In the genomic region with DNA sequence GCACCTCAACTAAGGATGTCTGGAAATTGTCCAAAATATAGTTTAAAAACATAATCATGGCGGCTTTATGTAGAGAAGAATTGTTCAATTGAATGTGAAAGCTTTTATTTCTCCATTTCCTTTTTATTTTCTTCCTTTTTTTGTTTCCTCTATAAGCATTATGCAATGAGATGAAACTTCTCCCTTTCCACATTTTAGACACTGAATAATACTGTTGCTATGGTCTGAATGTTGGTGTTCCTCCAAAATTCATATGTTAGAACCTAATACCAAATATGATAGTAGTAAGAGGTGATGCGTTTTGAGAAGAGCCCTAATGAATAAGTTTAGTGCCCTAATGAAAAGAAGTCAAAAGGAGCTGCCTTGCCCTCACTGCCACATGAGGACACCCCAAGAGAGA, we compare ENCODE assay signal across 16 cellular contexts.
"Had no signal": no experiment of that assay in that cellular context is flagged by ENCODE, and none has a peak within 500 bp of the region (broad histone marks: within the 10 kb centered on the region; RNA-seq: fewer than 3 reads in every experiment).

No MANE protein-coding gene starts in this region.

- H3K4me2 ChIP-seq: hepatocyte had no signal

- H3K4me3 Mint-ChIP-seq: activated naive CD8-positive, alpha-beta T cell treated with anti-CD3 and anti-CD28 coated beads, Interleukin-2, amount 10 ng/mL, durations not matched to agents 7 days and 5 days; endodermal cell; neural crest cell had no signal

- H3K79me2 ChIP-seq: hepatocyte had no signal

- H3K9me3 Mint-ChIP-seq: endodermal cell had no signal

- H3K27me3 ChIP-seq: dorsolateral prefrontal cortex, hepatocyte, ovary, transverse colon had no signal

- H3K27me3 Mint-ChIP-seq: activated naive CD8-positive, alpha-beta T cell treated with anti-CD3 and anti-CD28 coated beads, Interleukin-2, amount 10 ng/mL, durations not matched to agents 7 days and 5 days had no signal

- DNase-seq: activated CD4-positive, alpha-beta T cell treated with anti-CD3 and anti-CD28 coated beads, Interleukin-2, amount 50 U/mL, for 4 hours; activated CD4-positive, CD25-positive, alpha-beta regulatory T cell treated with anti-CD3 and anti-CD28 coated beads, Interleukin-2, amount 50 U/mL, for 72 hours; activated naive CD4-positive, alpha-beta T cell; activated naive CD8-positive, alpha-beta T cell treated with anti-CD3 and anti-CD28 coated beads, Interleukin-2, amount 10 ng/mL, durations not matched to agents 7 days and 5 days; activated T-cell treated with anti-CD3 and anti-CD28 coated beads for 4 hours; dorsolateral prefrontal cortex; endodermal cell; midbrain; ovary; stimulated activated naive CD8-positive, alpha-beta T cell treated with anti-CD3 and anti-CD28 coated beads, Interleukin-15, Interleukin-2, amounts not matched to agents 100 U/mL and 50 U/mL, for 24 hours; T-helper 9 cell; transverse colon had no signal

- H3K4me1 Mint-ChIP-seq: endodermal cell, neural crest cell had no signal

- H3K4me3 ChIP-seq: dorsolateral prefrontal cortex, hepatocyte, ovary, transverse colon had no signal

- H3K27ac Mint-ChIP-seq: activated naive CD8-positive, alpha-beta T cell treated with anti-CD3 and anti-CD28 coated beads, Interleukin-2, amount 10 ng/mL, durations not matched to agents 7 days and 5 days; endodermal cell had no signal

- H2AFZ ChIP-seq: hepatocyte had no signal

- H3K9me3 ChIP-seq: ovary, transverse colon had no signal

- H3K27ac ChIP-seq: dorsolateral prefrontal cortex, hepatocyte, ovary, transverse colon had no signal

- H3K36me3 ChIP-seq: ovary, transverse colon had no signal

- ATAC-seq: left lobe of liver; sciatic nerve; stimulated activated naive CD8-positive, alpha-beta T cell treated with anti-CD3 and anti-CD28 coated beads, Interleukin-15, Interleukin-2, amounts not matched to agents 100 U/mL and 50 U/mL, for 24 hours had no signal
